ENCODE assay signal across 1 cellular context in genomic region chr5:151492729-151493128, GRCh38.
TF ChIP-seq lines count a peak whose summit lies in the region.

No MANE protein-coding gene starts in this region.

TF ChIP-seq in H1, 55 proteins besides CTCF, POLR2A, EP300 and RAD21:
- peak; percentile 42; the same call in 1 of the 2 replicates for TF ChIP-seq MAFK (IDR thresholded peaks at IDR 0.05; ENCODE audit: low read depth, low read length)
- TF ChIP-seq BACH1 (IDR thresholded peaks at IDR 0.05; ENCODE audit: low read length): peak; percentile 14; the same call in 1 of the 2 replicates
- no peak for TF ChIP-seq GABPA (IDR thresholded peaks at IDR 0.05; ENCODE audit: borderline replicate concordance, insufficient read depth, low read length)
- TF ChIP-seq CBX8 (IDR thresholded peaks at IDR 0.05; ENCODE audit: borderline replicate concordance, low read depth, low read length): no peak
- no peak for TF ChIP-seq KDM5A (IDR thresholded peaks at IDR 0.05; ENCODE audit: low read length)
